Comparison of ENCODE assay signal across 1 cellular context in the genomic region with DNA sequence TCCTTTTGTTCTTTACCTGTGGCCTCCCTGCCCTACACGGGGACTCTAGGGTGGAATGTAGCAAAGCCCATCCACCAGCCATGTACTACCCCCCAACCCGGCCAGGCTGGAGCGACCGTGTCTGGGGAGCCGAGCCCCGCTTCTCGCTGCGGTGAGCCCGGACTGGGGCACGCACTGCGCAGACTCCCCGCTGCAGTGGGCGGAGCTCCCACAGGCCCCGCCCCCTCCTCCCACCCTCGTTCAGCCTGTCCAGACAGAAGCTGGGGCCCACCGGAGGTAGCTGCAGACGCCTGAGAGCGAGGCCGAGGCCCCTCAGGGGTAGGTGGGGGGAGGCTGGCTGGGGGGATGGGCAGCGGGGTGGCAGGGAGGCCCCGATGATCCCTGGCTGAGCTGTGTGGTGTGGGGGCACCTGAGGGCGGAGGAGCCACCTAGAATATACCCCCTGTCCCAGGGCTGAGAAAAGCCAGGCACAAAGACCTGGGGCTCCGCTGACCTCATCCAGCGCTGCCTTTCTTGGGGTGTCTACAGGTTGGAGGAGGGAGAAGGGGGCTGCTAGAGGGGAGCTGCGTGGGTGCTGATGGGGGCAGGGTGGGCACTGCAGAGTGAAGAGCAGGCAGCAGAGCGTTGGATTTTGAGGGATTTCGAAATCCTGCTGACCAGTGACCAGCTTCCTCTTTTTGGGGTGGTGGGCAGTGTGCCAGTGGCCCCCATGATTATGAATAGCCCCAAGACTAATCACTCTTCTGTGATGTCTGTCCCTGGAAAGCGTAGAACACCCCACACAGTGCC.
TF ChIP-seq lines count a peak whose summit lies in the region.

No MANE protein-coding gene starts in this region.

TF ChIP-seq in K562, 482 proteins besides CTCF, POLR2A, EP300 and RAD21 (continued from another document):
- TF ChIP-seq RBFOX2 (IDR thresholded peaks at IDR 0.05; ENCODE audit: low read depth, low read length) = peak; percentile 40; the same call in 1 of the 2 replicates
- TF ChIP-seq, protein P1, sequence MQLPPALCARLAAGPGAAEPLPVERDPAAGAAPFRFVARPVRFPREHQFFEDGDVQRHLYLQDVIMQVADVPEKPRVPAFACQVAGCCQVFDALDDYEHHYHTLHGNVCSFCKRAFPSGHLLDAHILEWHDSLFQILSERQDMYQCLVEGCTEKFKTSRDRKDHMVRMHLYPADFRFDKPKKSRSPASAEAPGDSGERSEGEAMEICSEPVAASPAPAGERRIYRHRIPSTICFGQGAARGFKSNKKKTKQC (CRISPR knock-in tag; IDR thresholded peaks at IDR 0.05) = no peak
